ENCODE assay signal across 8 cellular contexts in genomic region chr22:18077087-18077638, GRCh38. TPM values are rescaled to one million over a fixed set of nuclear protein-coding genes. Genes with fewer than 3 reads are reported as not detected.
DNase-seq lines count a peak whose midpoint lies in the region; ATAC-seq and TF ChIP-seq lines count a peak whose summit lies in the region.

No MANE protein-coding gene starts in this region.

- 4% methylated on average over 9 of the region's 10 CpGs for WGBS in suprapubic skin

- H3K4me3 ChIP-seq in suprapubic skin: peak overlapping the region; percentile 82

- H3K4me1 ChIP-seq in suprapubic skin: peaks cover 43% of the 10 kb centered on the region

- DNase-seq in activated T-cell treated with anti-CD3 and anti-CD28 coated beads, Interleukin-2, amount 50 U/mL, for 4 hours: no peak
- DNase-seq in activated T-cell treated with anti-CD3 and anti-CD28 coated beads, Interleukin-2, amount 50 U/mL, for 1 hour: no peak
- no peak for DNase-seq in activated CD4-positive, alpha-beta memory T cell treated with anti-CD3 and anti-CD28 coated beads, Interleukin-2, amount 10 ng/mL, durations not matched to agents 7 days and 5 days
- DNase-seq in immature natural killer cell: no peak
- DNase-seq in suprapubic skin (ENCODE audit: low spot score in 2 of 2): no peak
- no peak for DNase-seq in NCI-H2171 treated with DMSO at 0.1 percent for 48 hours (lab: John Stamatoyannopoulos, UW)
- no peak for DNase-seq in kidney tubule cell (ENCODE audit: low spot score)

- H3K4me3 Mint-ChIP-seq in activated T-cell treated with anti-CD3 and anti-CD28 coated beads, Interleukin-2, amount 50 U/mL, for 4 hours: peak overlapping the region; percentile 98
- peak overlapping the region; percentile 93 for H3K4me3 Mint-ChIP-seq in activated CD4-positive, alpha-beta memory T cell treated with anti-CD3 and anti-CD28 coated beads, Interleukin-2, amount 10 ng/mL, durations not matched to agents 7 days and 5 days
- H3K4me3 Mint-ChIP-seq in immature natural killer cell: peak overlapping the region; percentile 91 to 100 (median 96)

- ATAC-seq in activated T-cell treated with anti-CD3 and anti-CD28 coated beads, Interleukin-2, amount 50 U/mL, for 4 hours: peak in 1 of 2 donors; percentile 41
- ATAC-seq in GM21515 (IDR thresholded peaks at IDR 0.05; ENCODE audit: unreplicated experiment): no peak

- no peaks in the 10 kb centered on the region for H3K27me3 Mint-ChIP-seq in activated T-cell treated with anti-CD3 and anti-CD28 coated beads, Interleukin-2, amount 50 U/mL, for 4 hours (ENCODE audit: low read depth)
- H3K27me3 Mint-ChIP-seq in activated CD4-positive, alpha-beta memory T cell treated with anti-CD3 and anti-CD28 coated beads, Interleukin-2, amount 10 ng/mL, durations not matched to agents 7 days and 5 days: no peaks in the 10 kb centered on the region
- peaks cover 0 to 5% (median 0%) of the 10 kb centered on the region in 3 donors for H3K27me3 Mint-ChIP-seq in immature natural killer cell (ENCODE audit: low read depth in 3 of 3)

- no peaks in the 10 kb centered on the region for H3K27me3 ChIP-seq in suprapubic skin

- TF ChIP-seq CTCF in suprapubic skin (IDR thresholded peaks at IDR 0.05): no peak

- TF ChIP-seq POLR2A in suprapubic skin (IDR thresholded peaks at IDR 0.05): no peak

- H3K36me3 ChIP-seq in suprapubic skin: peaks cover 24% of the 10 kb centered on the region

- CTCF ChIA-PET in activated CD4-positive, alpha-beta memory T cell treated with anti-CD3 and anti-CD28 coated beads, Interleukin-2, amount 10 ng/mL, durations not matched to agents 7 days and 5 days (lab: Charles Lee): interaction anchor here (0.6 to 6.1 kb wide), 16 partner anchors 9 to 519 kb away, joined by 3 to 89 read pairs (median 6); partner anchors contain the start of genes MICAL3 and USP18

- H3K27ac Mint-ChIP-seq in activated CD4-positive, alpha-beta memory T cell treated with anti-CD3 and anti-CD28 coated beads, Interleukin-2, amount 10 ng/mL, durations not matched to agents 7 days and 5 days: peak overlapping the region; percentile 93
- peak overlapping the region; percentile 94 to 99 (median 96) for H3K27ac Mint-ChIP-seq in immature natural killer cell

- POLR2A ChIA-PET in activated CD4-positive, alpha-beta memory T cell treated with anti-CD3 and anti-CD28 coated beads, Interleukin-2, amount 10 ng/mL, durations not matched to agents 7 days and 5 days (lab: Charles Lee): interaction anchor here (0.7 to 4.9 kb wide), 24 partner anchors 12 to 438 kb away, joined by 3 to 72 read pairs (median 5); partner anchors contain the start of genes BCL2L13, BID and USP18

- peaks cover 44% of the 10 kb centered on the region for H3K4me1 Mint-ChIP-seq in activated T-cell treated with anti-CD3 and anti-CD28 coated beads, Interleukin-2, amount 50 U/mL, for 4 hours (ENCODE audit: low read depth)
- peaks cover 48% of the 10 kb centered on the region for H3K4me1 Mint-ChIP-seq in activated CD4-positive, alpha-beta memory T cell treated with anti-CD3 and anti-CD28 coated beads, Interleukin-2, amount 10 ng/mL, durations not matched to agents 7 days and 5 days
- peaks cover 33 to 56% of the 10 kb centered on the region in 2 donors for H3K4me1 Mint-ChIP-seq in immature natural killer cell

- no peaks in the 10 kb centered on the region for H3K9me3 ChIP-seq in suprapubic skin

- H3K36me3 Mint-ChIP-seq in activated T-cell treated with anti-CD3 and anti-CD28 coated beads, Interleukin-2, amount 50 U/mL, for 4 hours (ENCODE audit: insufficient read depth): peaks cover 27% of the 10 kb centered on the region
- H3K36me3 Mint-ChIP-seq in activated CD4-positive, alpha-beta memory T cell treated with anti-CD3 and anti-CD28 coated beads, Interleukin-2, amount 10 ng/mL, durations not matched to agents 7 days and 5 days (ENCODE audit: low read depth): peaks cover 35% of the 10 kb centered on the region
- H3K36me3 Mint-ChIP-seq in immature natural killer cell: peaks cover 20 to 25% (median 24%) of the 10 kb centered on the region in 3 donors

- H3K9me3 Mint-ChIP-seq in activated T-cell treated with anti-CD3 and anti-CD28 coated beads, Interleukin-2, amount 50 U/mL, for 4 hours: peaks cover 3% of the 10 kb centered on the region
- no peaks in the 10 kb centered on the region for H3K9me3 Mint-ChIP-seq in activated CD4-positive, alpha-beta memory T cell treated with anti-CD3 and anti-CD28 coated beads, Interleukin-2, amount 10 ng/mL, durations not matched to agents 7 days and 5 days
- H3K9me3 Mint-ChIP-seq in immature natural killer cell: peaks cover 0 to 2% (median 0%) of the 10 kb centered on the region in 6 donors

- H3K27ac ChIP-seq in suprapubic skin: peak overlapping the region; percentile 87

- TF ChIP-seq EP300 in suprapubic skin (IDR thresholded peaks at IDR 0.05): no peak

RNA-seq across cellular contexts. Expression of gene PEX26, which starts 0.6 kb away (rescaled TPM):
- 10 to 100 TPM; 51.3 to 68.3 (median 58.2) TPM for total RNA-seq in activated T-cell treated with anti-CD3 and anti-CD28 coated beads, Interleukin-2, amount 50 U/mL, for 4 hours
- total RNA-seq in activated CD4-positive, alpha-beta memory T cell treated with anti-CD3 and anti-CD28 coated beads, Interleukin-2, amount 10 ng/mL, durations not matched to agents 7 days and 5 days: 10 to 100 TPM; 35.5 to 35.9 TPM
- 1 to 10 TPM in 2 of 3 donors, under 1 TPM in 1; 0.27 to 6.4 (median 5.1) TPM for polyA plus RNA-seq in immature natural killer cell
- 10 to 100 TPM; 31.7 to 47.3 (median 39.1) TPM for total RNA-seq in suprapubic skin

RNA-seq across cellular contexts. Expression of gene TUBA8, which starts 33.4 kb away (rescaled TPM):
- total RNA-seq in activated T-cell treated with anti-CD3 and anti-CD28 coated beads, Interleukin-2, amount 50 U/mL, for 4 hours: 1 to 10 TPM; 1.5 to 3.9 (median 2.1) TPM
- total RNA-seq in activated CD4-positive, alpha-beta memory T cell treated with anti-CD3 and anti-CD28 coated beads, Interleukin-2, amount 10 ng/mL, durations not matched to agents 7 days and 5 days: 1 to 10 TPM in 1 of 2 experiments, under 1 TPM in 1; 0.88 to 1.4 TPM
- 1 to 10 TPM in 2 of 3 donors, not detected in 1; 2.2 to 2.9 TPM for polyA plus RNA-seq in immature natural killer cell
- total RNA-seq in suprapubic skin: 1 to 10 TPM; 1.7 to 7.1 (median 2.6) TPM

RNA-seq across cellular contexts. Expression of gene MICAL3, which starts 52.8 kb away (rescaled TPM):
- total RNA-seq in activated T-cell treated with anti-CD3 and anti-CD28 coated beads, Interleukin-2, amount 50 U/mL, for 4 hours: 10 to 100 TPM; 33.9 to 39.6 (median 35.1) TPM
- total RNA-seq in activated CD4-positive, alpha-beta memory T cell treated with anti-CD3 and anti-CD28 coated beads, Interleukin-2, amount 10 ng/mL, durations not matched to agents 7 days and 5 days: 10 to 100 TPM; 30.3 to 31.4 TPM
- 1 to 10 TPM in 2 of 3 donors, not detected in 1; 1.1 to 2.3 TPM for polyA plus RNA-seq in immature natural killer cell
- total RNA-seq in suprapubic skin: 10 to 100 TPM; 30.4 to 57.1 (median 37.7) TPM
